ENCODE assay signal across 8 cellular contexts in genomic region chr15:43493687-43494472, GRCh38. TPM values are rescaled to one million over a fixed set of nuclear protein-coding genes. Genes with fewer than 3 reads are reported as not detected.
DNase-seq lines count a peak whose midpoint lies in the region; ATAC-seq and TF ChIP-seq lines count a peak whose summit lies in the region.

No MANE protein-coding gene starts in this region.

- H3K4me3 ChIP-seq in WERI-Rb-1 (ENCODE audit: low read depth, low read length) (peak overlapping the region; percentile 92), right cardiac atrium (ENCODE audit: low read length) (peak overlapping the region; percentile 82), spleen (peak overlapping the region in 7 of 8 donors; percentile 75 to 90 (median 85))

- H3K4me1 ChIP-seq in right cardiac atrium (ENCODE audit: control insufficient read depth, insufficient read depth, low read length) (no peaks in the 10 kb centered on the region), spleen (peaks cover 6 to 46% (median 23%) of the 10 kb centered on the region in 6 donors)

- DNase-seq in DMS 273 (lab: John Stamatoyannopoulos, UW; ENCODE audit: unreplicated experiment) = peak; percentile 52
- DNase-seq in DMS 273 treated with DMSO at 0.1 percent for 48 hours (lab: John Stamatoyannopoulos, UW) = no peak
- DNase-seq in WERI-Rb-1 = no peak
- no peak for DNase-seq in right cardiac atrium
- no peak for DNase-seq in spleen
- DNase-seq in NCI-H2196 (lab: John Stamatoyannopoulos, UW; ENCODE audit: unreplicated experiment) = no peak
- no peak for DNase-seq in GM20000 (ENCODE audit: low spot score)
- DNase-seq in NCI-H128 (lab: John Stamatoyannopoulos, UW; ENCODE audit: unreplicated experiment) = no peak

- ATAC-seq in right cardiac atrium = no peak

- TF ChIP-seq CTCF in WERI-Rb-1 (IDR thresholded peaks at IDR 0.05; ENCODE audit: low read depth, low read length) = no peak
- TF ChIP-seq CTCF in spleen (IDR thresholded peaks at IDR 0.05 in 8 of 11, conservative IDR thresholded peaks at IDR 0.05 in 3 of 11) = no peak
- TF ChIP-seq CTCF in GM20000 (IDR thresholded peaks at IDR 0.05; ENCODE audit: extremely low read depth, missing control alignments) = no peak

- intact Hi-C loops in right cardiac atrium (cut with DNase I) = no loop called here
- intact Hi-C loops in spleen (cut with DNase I; ENCODE audit: low total_unique reads) = no loop called here

- WGBS in right cardiac atrium = 58% methylated on average over 8 of the region's 8 CpGs
- WGBS in spleen, 5 donors = 68 to 77% (median 74%) methylated on average over 8 of the region's 8 CpGs

- no peak for TF ChIP-seq POLR2A in spleen (IDR thresholded peaks at IDR 0.05)

- H3K27me3 ChIP-seq in WERI-Rb-1 (ENCODE audit: insufficient read depth, low read depth, severe bottlenecking) (no peaks in the 10 kb centered on the region), right cardiac atrium (ENCODE audit: control insufficient read depth, insufficient read depth) (no peaks in the 10 kb centered on the region), spleen (replicated peaks in 1 of 7) (no peaks in the 10 kb centered on the region)

- peaks cover 31% of the 10 kb centered on the region for H3K36me3 ChIP-seq in WERI-Rb-1
- H3K36me3 ChIP-seq in spleen = peaks cover 0 to 26% (median 6%) of the 10 kb centered on the region in 6 donors

- H3K27ac ChIP-seq in WERI-Rb-1 (peak overlapping the region; percentile 80), right cardiac atrium (ENCODE audit: low read length) (peak overlapping the region; percentile 61), spleen (peak overlapping the region in 7 of 8 donors; percentile 71 to 91 (median 86))

- H3K9me3 ChIP-seq in WERI-Rb-1 (ENCODE audit: severe bottlenecking) (no peaks in the 10 kb centered on the region), right cardiac atrium (ENCODE audit: control insufficient read depth, low read length) (no peaks in the 10 kb centered on the region), spleen (no peaks in the 10 kb centered on the region)

RNA-seq across cellular contexts. Expression of gene TP53BP1, which starts 0.9 kb away (rescaled TPM):
- total RNA-seq in right cardiac atrium (10 to 100 TPM; 30.4 to 44.4 (median 36.7) TPM), spleen (10 to 100 TPM; 37.7 to 55.4 (median 44.7) TPM)
- polyA plus RNA-seq in right cardiac atrium (14.6 TPM), spleen (10 to 100 TPM in 1 of 3 donors, 1 to 10 TPM in 2; 7.2 to 12.6 (median 9.0) TPM)

RNA-seq across cellular contexts. Expression of gene MAP1A, which starts 23.5 kb away (rescaled TPM):
- total RNA-seq in right cardiac atrium (10 to 100 TPM; 39.5 to 87.6 (median 58.9) TPM), spleen (1 to 10 TPM; 2.0 to 5.4 (median 3.1) TPM)
- polyA plus RNA-seq in right cardiac atrium (29.7 TPM), spleen (under 1 TPM; 0.15 to 0.35 (median 0.20) TPM)

Comparison
In these comparisons a context has a peak if more than half of its experiments do, and no peak if none do; other contexts are left out.
1. RNA of gene MAP1A, which starts 23.5 kb away (total RNA-seq): 39.5 to 87.6 TPM in right cardiac atrium; 2.0 to 5.4 TPM in spleen; every median in the first group is over 4 times any median in the second.
2. Peak in every context shown above with its lines, with median percentiles within 50 percentile points of each other: H3K27ac ChIP-seq and H3K4me3 ChIP-seq.